In genomic region chr3:99921986-99922385, GRCh38 we compare ENCODE assay signal across 2 cellular contexts.
TF ChIP-seq lines count a peak whose summit lies in the region.

No MANE protein-coding gene starts in this region.

TF ChIP-seq in IMR-90, 13 proteins besides CTCF, POLR2A, EP300 and RAD21 (continued from another document):
- TF ChIP-seq, protein P1, sequence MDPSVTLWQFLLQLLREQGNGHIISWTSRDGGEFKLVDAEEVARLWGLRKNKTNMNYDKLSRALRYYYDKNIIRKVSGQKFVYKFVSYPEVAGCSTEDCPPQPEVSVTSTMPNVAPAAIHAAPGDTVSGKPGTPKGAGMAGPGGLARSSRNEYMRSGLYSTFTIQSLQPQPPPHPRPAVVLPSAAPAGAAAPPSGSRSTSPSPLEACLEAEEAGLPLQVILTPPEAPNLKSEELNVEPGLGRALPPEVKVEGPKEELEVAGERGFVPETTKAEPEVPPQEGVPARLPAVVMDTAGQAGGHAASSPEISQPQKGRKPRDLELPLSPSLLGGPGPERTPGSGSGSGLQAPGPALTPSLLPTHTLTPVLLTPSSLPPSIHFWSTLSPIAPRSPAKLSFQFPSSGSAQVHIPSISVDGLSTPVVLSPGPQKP (IDR thresholded peaks at IDR 0.05; ENCODE audit: borderline replicate concordance, low read depth, low read length): no peak
- no peak for TF ChIP-seq SMC3 (IDR thresholded peaks at IDR 0.05; ENCODE audit: low read depth, low read length)
- TF ChIP-seq, protein P2, sequence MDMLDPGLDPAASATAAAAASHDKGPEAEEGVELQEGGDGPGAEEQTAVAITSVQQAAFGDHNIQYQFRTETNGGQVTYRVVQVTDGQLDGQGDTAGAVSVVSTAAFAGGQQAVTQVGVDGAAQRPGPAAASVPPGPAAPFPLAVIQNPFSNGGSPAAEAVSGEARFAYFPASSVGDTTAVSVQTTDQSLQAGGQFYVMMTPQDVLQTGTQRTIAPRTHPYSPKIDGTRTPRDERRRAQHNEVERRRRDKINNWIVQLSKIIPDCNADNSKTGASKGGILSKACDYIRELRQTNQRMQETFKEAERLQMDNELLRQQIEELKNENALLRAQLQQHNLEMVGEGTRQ (IDR thresholded peaks at IDR 0.05; ENCODE audit: low read depth, low read length): no peak
- no peak for TF ChIP-seq NFE2L2 (IDR thresholded peaks at IDR 0.05; ENCODE audit: low read depth, low read length)
- TF ChIP-seq RCOR1 (IDR thresholded peaks at IDR 0.05; ENCODE audit: insufficient replicate concordance, low read length): no peak
- TF ChIP-seq FOS (IDR thresholded peaks at IDR 0.05; ENCODE audit: low read depth, low read length): no peak
- TF ChIP-seq CHD1 (IDR thresholded peaks at IDR 0.05; ENCODE audit: low read depth, low read length): no peak
- no peak for TF ChIP-seq RFX5 (IDR thresholded peaks at IDR 0.05; ENCODE audit: low read depth, low read length)

TF ChIP-seq in WTC11, 78 proteins besides CTCF, POLR2A, EP300 and RAD21:
- TF ChIP-seq STAT6 (CRISPR knock-in tag; conservative IDR thresholded peaks at IDR 0.05; ENCODE audit: low read depth) (no peak), TEAD4 (CRISPR knock-in tag; IDR thresholded peaks at IDR 0.05) (no peak), NFATC4 (CRISPR knock-in tag; IDR thresholded peaks at IDR 0.05) (no peak), RELA (CRISPR knock-in tag; IDR thresholded peaks at IDR 0.05; ENCODE audit: borderline replicate concordance) (no peak), HMGA2 (CRISPR knock-in tag; IDR thresholded peaks at IDR 0.05) (no peak), ARID4B (CRISPR knock-in tag; IDR thresholded peaks at IDR 0.05; ENCODE audit: borderline replicate concordance) (no peak), NR3C1 (CRISPR knock-in tag; conservative IDR thresholded peaks at IDR 0.05; ENCODE audit: low read depth) (no peak), GABPB1 (CRISPR knock-in tag; IDR thresholded peaks at IDR 0.05) (no peak), FOXK1 (CRISPR knock-in tag; IDR thresholded peaks at IDR 0.05) (no peak), CBFB (CRISPR knock-in tag; IDR thresholded peaks at IDR 0.05; ENCODE audit: low read depth) (no peak), E2F1 (CRISPR knock-in tag; IDR thresholded peaks at IDR 0.05) (no peak), NR1H2 (CRISPR knock-in tag; IDR thresholded peaks at IDR 0.05) (no peak), ESRRA (CRISPR knock-in tag; IDR thresholded peaks at IDR 0.05; ENCODE audit: borderline replicate concordance) (no peak), MYBL2 (CRISPR knock-in tag; IDR thresholded peaks at IDR 0.05) (no peak)
- TF ChIP-seq, protein P3, sequence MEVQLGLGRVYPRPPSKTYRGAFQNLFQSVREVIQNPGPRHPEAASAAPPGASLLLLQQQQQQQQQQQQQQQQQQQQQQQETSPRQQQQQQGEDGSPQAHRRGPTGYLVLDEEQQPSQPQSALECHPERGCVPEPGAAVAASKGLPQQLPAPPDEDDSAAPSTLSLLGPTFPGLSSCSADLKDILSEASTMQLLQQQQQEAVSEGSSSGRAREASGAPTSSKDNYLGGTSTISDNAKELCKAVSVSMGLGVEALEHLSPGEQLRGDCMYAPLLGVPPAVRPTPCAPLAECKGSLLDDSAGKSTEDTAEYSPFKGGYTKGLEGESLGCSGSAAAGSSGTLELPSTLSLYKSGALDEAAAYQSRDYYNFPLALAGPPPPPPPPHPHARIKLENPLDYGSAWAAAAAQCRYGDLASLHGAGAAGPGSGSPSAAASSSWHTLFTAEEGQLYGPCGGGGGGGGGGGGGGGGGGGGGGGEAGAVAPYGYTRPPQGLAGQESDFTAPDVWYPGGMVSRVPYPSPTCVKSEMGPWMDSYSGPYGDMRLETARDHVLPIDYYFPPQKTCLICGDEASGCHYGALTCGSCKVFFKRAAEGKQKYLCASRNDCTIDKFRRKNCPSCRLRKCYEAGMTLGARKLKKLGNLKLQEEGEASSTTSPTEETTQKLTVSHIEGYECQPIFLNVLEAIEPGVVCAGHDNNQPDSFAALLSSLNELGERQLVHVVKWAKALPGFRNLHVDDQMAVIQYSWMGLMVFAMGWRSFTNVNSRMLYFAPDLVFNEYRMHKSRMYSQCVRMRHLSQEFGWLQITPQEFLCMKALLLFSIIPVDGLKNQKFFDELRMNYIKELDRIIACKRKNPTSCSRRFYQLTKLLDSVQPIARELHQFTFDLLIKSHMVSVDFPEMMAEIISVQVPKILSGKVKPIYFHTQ (CRISPR knock-in tag; IDR thresholded peaks at IDR 0.05): no peak
- TF ChIP-seq, protein P4, sequence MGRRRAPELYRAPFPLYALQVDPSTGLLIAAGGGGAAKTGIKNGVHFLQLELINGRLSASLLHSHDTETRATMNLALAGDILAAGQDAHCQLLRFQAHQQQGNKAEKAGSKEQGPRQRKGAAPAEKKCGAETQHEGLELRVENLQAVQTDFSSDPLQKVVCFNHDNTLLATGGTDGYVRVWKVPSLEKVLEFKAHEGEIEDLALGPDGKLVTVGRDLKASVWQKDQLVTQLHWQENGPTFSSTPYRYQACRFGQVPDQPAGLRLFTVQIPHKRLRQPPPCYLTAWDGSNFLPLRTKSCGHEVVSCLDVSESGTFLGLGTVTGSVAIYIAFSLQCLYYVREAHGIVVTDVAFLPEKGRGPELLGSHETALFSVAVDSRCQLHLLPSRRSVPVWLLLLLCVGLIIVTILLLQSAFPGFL (CRISPR knock-in tag; IDR thresholded peaks at IDR 0.05; ENCODE audit: borderline replicate concordance): no peak
- TF ChIP-seq, protein P5, sequence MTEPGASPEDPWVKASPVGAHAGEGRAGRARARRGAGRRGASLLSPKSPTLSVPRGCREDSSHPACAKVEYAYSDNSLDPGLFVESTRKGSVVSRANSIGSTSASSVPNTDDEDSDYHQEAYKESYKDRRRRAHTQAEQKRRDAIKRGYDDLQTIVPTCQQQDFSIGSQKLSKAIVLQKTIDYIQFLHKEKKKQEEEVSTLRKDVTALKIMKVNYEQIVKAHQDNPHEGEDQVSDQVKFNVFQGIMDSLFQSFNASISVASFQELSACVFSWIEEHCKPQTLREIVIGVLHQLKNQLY (CRISPR knock-in tag; IDR thresholded peaks at IDR 0.05): no peak
